1 cellular context compared by ENCODE assay signal in genomic region chr12:121805800-121806555, GRCh38.
TF ChIP-seq lines count a peak whose summit lies in the region.

No MANE protein-coding gene starts in this region.

TF ChIP-seq in HEK293, 187 proteins besides CTCF, POLR2A, EP300 and RAD21 (continued from another document):
- TF ChIP-seq HIC1 (tag by site-specific recombination; IDR thresholded peaks at IDR 0.05) (peak; percentile 68; the same call in 1 of the 2 replicates), GLIS1 (tag by site-specific recombination; IDR thresholded peaks at IDR 0.05) (peak; percentile 92), OVOL3 (tag by site-specific recombination; IDR thresholded peaks at IDR 0.05) (no peak), ZNF560 (tag by site-specific recombination; IDR thresholded peaks at IDR 0.05; ENCODE audit: borderline replicate concordance) (no peak), ZNF639 (tag by site-specific recombination; IDR thresholded peaks at IDR 0.05) (no peak), ZFHX2 (tag by site-specific recombination; conservative IDR thresholded peaks at IDR 0.05) (no peak), ZNF274 (IDR thresholded peaks at IDR 0.05; ENCODE audit: low read length) (no peak), ZNF274 (tag by site-specific recombination; IDR thresholded peaks at IDR 0.05; ENCODE audit: borderline replicate concordance) (no peak), WT1 (tag by site-specific recombination; IDR thresholded peaks at IDR 0.05) (no peak), OSR2 (tag by site-specific recombination; IDR thresholded peaks at IDR 0.05) (no peak), FEZF1 (tag by site-specific recombination; IDR thresholded peaks at IDR 0.05) (no peak), ZNF214 (tag by site-specific recombination; IDR thresholded peaks at IDR 0.05; ENCODE audit: borderline replicate concordance) (no peak), ZNF610 (tag by site-specific recombination; IDR thresholded peaks at IDR 0.05; ENCODE audit: borderline replicate concordance) (no peak), ZNF623 (tag by site-specific recombination; IDR thresholded peaks at IDR 0.05) (no peak), ZNF138 (tag by site-specific recombination; IDR thresholded peaks at IDR 0.05; ENCODE audit: borderline replicate concordance) (no peak), PATZ1 (tag by site-specific recombination; IDR thresholded peaks at IDR 0.05) (peak; percentile 53; the same call in 1 of the 2 replicates), ZNF596 (tag by site-specific recombination; IDR thresholded peaks at IDR 0.05) (no peak), GLIS2 (tag by site-specific recombination; IDR thresholded peaks at IDR 0.05) (peak; percentile 90), ZNF580 (tag by site-specific recombination; IDR thresholded peaks at IDR 0.05) (no peak), ZNF837 (tag by site-specific recombination; IDR thresholded peaks at IDR 0.05) (no peak), ZNF398 (tag by site-specific recombination; IDR thresholded peaks at IDR 0.05) (peak; percentile 86), ZBTB17 (tag by site-specific recombination; IDR thresholded peaks at IDR 0.05) (peak; percentile 59; the same call in 1 of the 2 replicates), ZIC2 (tag by site-specific recombination; IDR thresholded peaks at IDR 0.05) (peak; percentile 58)
